1 cellular context compared by ENCODE assay signal in genomic region chr12:92898755-92899154, GRCh38.
TF ChIP-seq lines count a peak whose summit lies in the region.

No MANE protein-coding gene starts in this region.

TF ChIP-seq in HepG2, 621 proteins besides CTCF, POLR2A, EP300 and RAD21 (continued from another document):
- TF ChIP-seq NR1H2 (CRISPR knock-in tag; IDR thresholded peaks at IDR 0.05; ENCODE audit: borderline replicate concordance, low read depth) = no peak
- TF ChIP-seq ZNF546 (CRISPR knock-in tag; conservative IDR thresholded peaks at IDR 0.05) = no peak
- TF ChIP-seq RFXAP (CRISPR knock-in tag; IDR thresholded peaks at IDR 0.05; ENCODE audit: borderline replicate concordance) = no peak
- no peak for TF ChIP-seq ZMAT3 (CRISPR knock-in tag; conservative IDR thresholded peaks at IDR 0.05)
- TF ChIP-seq, protein P1, sequence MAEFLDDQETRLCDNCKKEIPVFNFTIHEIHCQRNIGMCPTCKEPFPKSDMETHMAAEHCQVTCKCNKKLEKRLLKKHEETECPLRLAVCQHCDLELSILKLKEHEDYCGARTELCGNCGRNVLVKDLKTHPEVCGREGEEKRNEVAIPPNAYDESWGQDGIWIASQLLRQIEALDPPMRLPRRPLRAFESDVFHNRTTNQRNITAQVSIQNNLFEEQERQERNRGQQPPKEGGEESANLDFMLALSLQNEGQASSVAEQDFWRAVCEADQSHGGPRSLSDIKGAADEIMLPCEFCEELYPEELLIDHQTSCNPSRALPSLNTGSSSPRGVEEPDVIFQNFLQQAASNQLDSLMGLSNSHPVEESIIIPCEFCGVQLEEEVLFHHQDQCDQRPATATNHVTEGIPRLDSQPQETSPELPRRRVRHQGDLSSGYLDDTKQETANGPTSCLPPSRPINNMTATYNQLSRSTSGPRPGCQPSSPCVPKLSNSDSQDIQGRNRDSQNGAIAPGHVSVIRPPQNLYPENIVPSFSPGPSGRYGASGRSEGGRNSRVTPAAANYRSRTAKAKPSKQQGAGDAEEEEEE (CRISPR knock-in tag; IDR thresholded peaks at IDR 0.05; ENCODE audit: borderline replicate concordance) = no peak
- no peak for TF ChIP-seq ZNF547 (CRISPR knock-in tag; IDR thresholded peaks at IDR 0.05)
- TF ChIP-seq HINFP (CRISPR knock-in tag; IDR thresholded peaks at IDR 0.05; ENCODE audit: low read depth) = no peak
- TF ChIP-seq ZNF33B (CRISPR knock-in tag; IDR thresholded peaks at IDR 0.05) = no peak
- no peak for TF ChIP-seq AHR (CRISPR knock-in tag; IDR thresholded peaks at IDR 0.05)
- no peak for TF ChIP-seq ZNF775 (CRISPR knock-in tag; IDR thresholded peaks at IDR 0.05; ENCODE audit: borderline replicate concordance)
- TF ChIP-seq, protein P2, sequence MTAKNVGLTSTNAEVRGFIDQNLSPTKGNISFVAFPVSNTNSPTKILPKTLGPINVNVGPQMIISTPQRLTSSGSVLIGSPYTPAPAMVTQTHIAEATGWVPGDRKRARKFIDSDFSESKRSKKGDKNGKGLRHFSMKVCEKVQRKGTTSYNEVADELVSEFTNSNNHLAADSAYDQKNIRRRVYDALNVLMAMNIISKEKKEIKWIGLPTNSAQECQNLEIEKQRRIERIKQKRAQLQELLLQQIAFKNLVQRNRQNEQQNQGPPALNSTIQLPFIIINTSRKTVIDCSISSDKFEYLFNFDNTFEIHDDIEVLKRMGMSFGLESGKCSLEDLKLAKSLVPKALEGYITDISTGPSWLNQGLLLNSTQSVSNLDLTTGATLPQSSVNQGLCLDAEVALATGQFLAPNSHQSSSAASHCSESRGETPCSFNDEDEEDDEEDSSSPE (CRISPR knock-in tag; IDR thresholded peaks at IDR 0.05) = no peak
- TF ChIP-seq, protein P3, sequence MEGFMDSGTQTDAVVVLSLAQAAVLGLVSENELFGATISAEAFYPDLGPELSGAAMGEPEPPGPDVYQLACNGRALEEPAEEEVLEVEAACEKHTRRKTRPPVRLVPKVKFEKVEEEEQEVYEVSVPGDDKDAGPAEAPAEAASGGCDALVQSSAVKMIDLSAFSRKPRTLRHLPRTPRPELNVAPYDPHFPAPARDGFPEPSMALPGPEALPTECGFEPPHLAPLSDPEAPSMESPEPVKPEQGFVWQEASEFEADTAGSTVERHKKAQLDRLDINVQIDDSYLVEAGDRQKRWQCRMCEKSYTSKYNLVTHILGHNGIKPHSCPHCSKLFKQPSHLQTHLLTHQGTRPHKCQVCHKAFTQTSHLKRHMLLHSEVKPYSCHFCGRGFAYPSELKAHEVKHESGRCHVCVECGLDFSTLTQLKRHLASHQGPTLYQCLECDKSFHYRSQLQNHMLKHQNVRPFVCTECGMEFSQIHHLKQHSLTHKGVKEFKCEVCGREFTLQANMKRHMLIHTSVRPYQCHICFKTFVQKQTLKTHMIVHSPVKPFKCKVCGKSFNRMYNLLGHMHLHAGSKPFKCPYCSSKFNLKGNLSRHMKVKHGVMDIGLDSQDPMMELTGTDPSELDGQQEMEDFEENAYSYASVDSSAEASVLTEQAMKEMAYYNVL (CRISPR knock-in tag; IDR thresholded peaks at IDR 0.05; ENCODE audit: borderline replicate concordance) = no peak
